Comparison of ENCODE assay signal across 1 cellular context in genomic region chr18:14179306-14179705, GRCh38.
TF ChIP-seq lines count a peak whose summit lies in the region.

No MANE protein-coding gene starts in this region.

TF ChIP-seq in HCT116, 20 proteins besides CTCF, POLR2A, EP300 and RAD21 (continued from another document):
- TF ChIP-seq TCF7L2 (IDR thresholded peaks at IDR 0.05; ENCODE audit: borderline replicate concordance, extremely low read depth, insufficient read depth, insufficient read length) (no peak), ZFX (IDR thresholded peaks at IDR 0.05) (no peak)
